Comparison of ENCODE assay signal across 1 cellular context in the genomic region with DNA sequence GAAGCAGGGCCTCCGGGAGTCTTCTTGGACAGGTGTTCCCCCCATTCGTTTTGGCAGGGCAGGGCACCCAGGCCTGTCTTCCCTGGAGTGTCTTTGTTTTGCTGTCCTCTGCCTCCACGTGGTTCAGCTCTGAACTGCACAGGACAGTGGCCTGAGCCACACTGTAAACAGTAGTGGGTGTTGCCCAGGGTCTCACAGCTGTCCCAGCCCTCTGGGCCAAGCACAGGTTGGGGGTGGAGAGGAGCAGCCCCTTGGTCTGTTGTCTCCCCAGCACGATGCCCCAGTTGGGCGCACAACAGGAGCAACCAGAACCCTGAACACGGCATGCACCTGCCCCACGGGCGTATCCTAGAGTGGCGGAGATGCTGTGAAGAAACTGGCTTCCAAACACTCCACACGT.
A peak's percentile ranks its signal among the peaks of the same experiment; 100 is the strongest.
TF ChIP-seq lines count a peak whose summit lies in the region.

No MANE protein-coding gene starts in this region.

TF ChIP-seq in H1, 55 proteins besides CTCF, POLR2A, EP300 and RAD21:
- TF ChIP-seq, protein P1, sequence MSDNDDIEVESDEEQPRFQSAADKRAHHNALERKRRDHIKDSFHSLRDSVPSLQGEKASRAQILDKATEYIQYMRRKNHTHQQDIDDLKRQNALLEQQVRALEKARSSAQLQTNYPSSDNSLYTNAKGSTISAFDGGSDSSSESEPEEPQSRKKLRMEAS (IDR thresholded peaks at IDR 0.05) = 0 out of 2 replicates have a peak, but pooled peaks have one; percentile 22
- no peak for TF ChIP-seq RFX5 (IDR thresholded peaks at IDR 0.05; ENCODE audit: borderline replicate concordance, low read depth, low read length)
